In the genomic region with DNA sequence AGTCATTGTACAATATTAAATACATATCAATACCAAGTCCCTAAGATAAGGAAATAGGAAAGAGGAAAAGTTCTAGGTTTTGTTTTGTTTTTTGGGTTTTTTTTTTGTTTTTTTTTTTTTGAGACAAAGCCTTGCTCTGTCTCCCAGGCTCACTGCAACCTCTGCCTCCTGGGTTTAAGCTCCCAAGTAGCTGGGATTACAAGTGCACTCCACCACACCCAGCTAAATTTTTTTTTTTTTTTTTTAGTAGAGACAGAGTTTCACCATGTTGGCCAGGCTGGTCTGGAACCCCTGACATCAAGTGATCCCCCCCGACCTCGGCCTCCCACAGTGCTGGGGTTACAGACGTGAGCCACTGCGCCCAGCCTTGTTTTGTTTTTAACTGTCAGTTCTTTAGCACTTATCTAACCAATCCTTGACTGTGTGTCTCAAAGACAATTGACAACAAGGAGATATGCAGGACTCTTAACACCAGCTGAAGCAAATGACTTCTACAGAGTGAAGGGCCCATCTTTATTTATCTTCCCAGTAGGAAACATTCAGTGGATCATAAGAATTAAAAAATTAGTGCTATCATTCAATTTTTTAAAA, we compare ENCODE assay signal across 26 cellular contexts.
A peak's percentile ranks its signal among the peaks of the same experiment; 100 is the strongest.
DNase-seq lines count a peak whose midpoint lies in the region; ATAC-seq, FAIRE-seq and TF ChIP-seq lines count a peak whose summit lies in the region.
"Had no signal": no experiment of that assay in that cellular context is flagged by ENCODE, and none has a peak within 500 bp of the region (broad histone marks: within the 10 kb centered on the region; RNA-seq: fewer than 3 reads in every experiment).

No MANE protein-coding gene starts in this region.

- BruUV-seq in K562 (replicated peaks; lab: Mats Ljungman, UMichigan) (no TSS peak), PC-9 (replicated peaks; lab: Mats Ljungman, UMichigan) (no TSS peak)

- H2BK5ac ChIP-seq in mesendoderm (ENCODE audit: low read length) = no peak overlapping the region

- peak; percentile 54 for FAIRE-seq in K562 (lab: Jason Lieb, UNC)
- FAIRE-seq: A204.1, G401.6, GM12891, GM19239 had no signal

- H3K79me1 ChIP-seq in mesendoderm (ENCODE audit: low read length) = no peaks in the 10 kb centered on the region

- no peak for TF ChIP-seq POLR2A in K562 (conservative IDR thresholded peaks at IDR 0.05)
- no peak for TF ChIP-seq POLR2A in esophagus muscularis mucosa (IDR thresholded peaks at IDR 0.05; ENCODE audit: low read depth)

- DNase-seq in natural killer cell treated with Interleukin-12 subunit alpha and Interleukin-12 subunit beta and Interleukin-15 and Interleukin-18, amount 100 ng/mL, for 72 hours (ENCODE audit: low spot score) = peak; percentile 59
- no peak for DNase-seq in natural killer cell
- DNase-seq in K562 (ENCODE audit: extremely low read depth in 1 of 4, low spot score in 3 of 4) = peak in 2 of 4 experiments; percentile 55 to 78
- peak; percentile 77 for DNase-seq in esophagus muscularis mucosa (ENCODE audit: extremely low spot score)
- DNase-seq in mesendoderm = peak; percentile 49
- no peak for DNase-seq in T-helper 1 cell
- DNase-seq in PC-9 = no peak
- DNase-seq: 8988T; ACHN; BE2C; C1 segment of cervical spinal cord; CD4-positive, alpha-beta memory T cell; CD4-positive, CD25-positive, alpha-beta regulatory T cell; CD8-positive, alpha-beta memory T cell; COR-L47; DMS 273 treated with DMSO at 0.1 percent for 48 hours; DMS153; DMS79 treated with DMSO at 0.1 percent for 48 hours; GF-D8 had no signal

- H3K27ac Mint-ChIP-seq in natural killer cell treated with Interleukin-12 subunit alpha and Interleukin-12 subunit beta and Interleukin-15 and Interleukin-18, amount 100 ng/mL, for 72 hours = no peak overlapping the region
- H3K27ac Mint-ChIP-seq in natural killer cell = no peak overlapping the region
- H3K27ac Mint-ChIP-seq: CD14-positive monocyte; CD4-positive, alpha-beta memory T cell; CD8-positive, alpha-beta memory T cell had no signal

- H3K4me1 Mint-ChIP-seq in natural killer cell treated with Interleukin-12 subunit alpha and Interleukin-12 subunit beta and Interleukin-15 and Interleukin-18, amount 100 ng/mL, for 72 hours (ENCODE audit: low read depth in 2 of 2) = no peaks in the 10 kb centered on the region
- H3K4me1 Mint-ChIP-seq in natural killer cell = peaks cover 0 to 6% of the 10 kb centered on the region in 2 donors
- H3K4me1 Mint-ChIP-seq: CD4-positive, alpha-beta memory T cell; CD4-positive, CD25-positive, alpha-beta regulatory T cell; CD8-positive, alpha-beta memory T cell had no signal

- H3K27me3 ChIP-seq in K562 (ENCODE audit: control insufficient read depth in 2 of 2, insufficient read depth in 2 of 2, low read length in 2 of 2) (no peaks in the 10 kb centered on the region), esophagus muscularis mucosa (no peaks in the 10 kb centered on the region), mesendoderm (ENCODE audit: insufficient read depth, low read length, poor library complexity) (no peaks in the 10 kb centered on the region), PC-9 (ENCODE audit: insufficient read depth, low read depth) (no peaks in the 10 kb centered on the region)
- H3K27me3 ChIP-seq: BE2C, BLaER1 had no signal

- no peaks in the 10 kb centered on the region for H3K9me1 ChIP-seq in K562 (ENCODE audit: control insufficient read depth, insufficient read depth, low read length)

- H3K4me1 ChIP-seq in K562 (replicated peaks in 1 of 2; ENCODE audit: control insufficient read depth in 2 of 2, insufficient read depth in 2 of 2, low read length in 2 of 2) = peaks cover 6 to 17% of the 10 kb centered on the region in 2 experiments; a peak in 3 of 5 replicates
- H3K4me1 ChIP-seq in esophagus muscularis mucosa = peaks cover 0 to 27% (median 14%) of the 10 kb centered on the region in 4 donors
- no peaks in the 10 kb centered on the region for H3K4me1 ChIP-seq in mesendoderm (ENCODE audit: control insufficient read depth, low read depth, low read length)
- peaks cover 30% of the 10 kb centered on the region for H3K4me1 ChIP-seq in PC-9 (replicated peaks; ENCODE audit: insufficient read depth)
- H3K4me1 ChIP-seq: BE2C, BLaER1 had no signal

- H3K9ac ChIP-seq in K562 (ENCODE audit: insufficient read depth in 1 of 2, low read depth in 2 of 2, low read length in 2 of 2) (peak overlapping the region in 1 of 2 experiments; percentile 10; a peak in 1 of 4 replicates), mesendoderm (ENCODE audit: low read length) (no peak overlapping the region)
- H3K9ac ChIP-seq: BLaER1 had no signal

- H3K36me3 ChIP-seq in K562 (ENCODE audit: control insufficient read depth, insufficient read depth, low read length) (no peaks in the 10 kb centered on the region), esophagus muscularis mucosa (no peaks in the 10 kb centered on the region), mesendoderm (ENCODE audit: control insufficient read depth, insufficient read depth, low read length) (no peaks in the 10 kb centered on the region), PC-9 (ENCODE audit: low read depth) (no peaks in the 10 kb centered on the region)
- H3K36me3 ChIP-seq: BE2C, BLaER1 had no signal

- no peak overlapping the region for H3K4me3 Mint-ChIP-seq in natural killer cell treated with Interleukin-12 subunit alpha and Interleukin-12 subunit beta and Interleukin-15 and Interleukin-18, amount 100 ng/mL, for 72 hours
- H3K4me3 Mint-ChIP-seq in natural killer cell = no peak overlapping the region
- H3K4me3 Mint-ChIP-seq: CD14-positive monocyte; CD4-positive, alpha-beta memory T cell; CD4-positive, CD25-positive, alpha-beta regulatory T cell; CD8-positive, alpha-beta memory T cell had no signal

- TF ChIP-seq EP300 in K562 (IDR thresholded peaks at IDR 0.05; ENCODE audit: low read length) (no peak; the same call in 1 of the 2 replicates), esophagus muscularis mucosa (IDR thresholded peaks at IDR 0.05) (no peak)

- H3K9me3 ChIP-seq in K562 (replicated peaks; ENCODE audit: control insufficient read depth, insufficient read depth, low read depth, low read length) (no peaks in the 10 kb centered on the region), esophagus muscularis mucosa (no peaks in the 10 kb centered on the region), PC-9 (ENCODE audit: insufficient read depth, low read depth) (no peaks in the 10 kb centered on the region)
- H3K9me3 ChIP-seq: BE2C, BLaER1 had no signal

- intact Hi-C loops in natural killer cell (cut with micrococcal nuclease) (no loop called here), K562 (cut with micrococcal nuclease) (no loop called here), esophagus muscularis mucosa (cut with DNase I) (no loop called here), PC-9 (cut with micrococcal nuclease; ENCODE audit: unreplicated experiment) (no loop called here)

- POLR2A ChIA-PET in K562 (lab: Yijun Ruan, JAX) = interaction anchor here (0.6 to 2.3 kb wide), 5 partner anchors 7 to 29 kb away, joined by 3 to 20 read pairs (median 5); no protein-coding TSS in a partner anchor
- POLR2A ChIA-PET in PC-9 (lab: Charles Lee; ENCODE audit: unreplicated experiment) = no interaction called here

- no peak overlapping the region for H2BK120ac ChIP-seq in mesendoderm (ENCODE audit: low read depth, low read length)

- H4K20me1 ChIP-seq in K562 (replicated peaks; ENCODE audit: control insufficient read depth, insufficient read depth, low read length) = no peaks in the 10 kb centered on the region
- H4K20me1 ChIP-seq in PC-9 (ENCODE audit: insufficient read depth) = no peaks in the 10 kb centered on the region
- H4K20me1 ChIP-seq: BLaER1 had no signal

- no peak overlapping the region for H3K4ac ChIP-seq in mesendoderm (ENCODE audit: low read depth, low read length)

- peaks cover 25% of the 10 kb centered on the region for H3F3A ChIP-seq in PC-9 (ENCODE audit: insufficient read depth, low read depth)

- no peaks in the 10 kb centered on the region for H3K36me3 Mint-ChIP-seq in natural killer cell treated with Interleukin-12 subunit alpha and Interleukin-12 subunit beta and Interleukin-15 and Interleukin-18, amount 100 ng/mL, for 72 hours
- H3K36me3 Mint-ChIP-seq in natural killer cell = no peaks in the 10 kb centered on the region
- H3K36me3 Mint-ChIP-seq: CD14-positive monocyte; CD4-positive, alpha-beta memory T cell; CD4-positive, CD25-positive, alpha-beta regulatory T cell; CD8-positive, alpha-beta memory T cell had no signal

- H3K27me3 Mint-ChIP-seq in natural killer cell treated with Interleukin-12 subunit alpha and Interleukin-12 subunit beta and Interleukin-15 and Interleukin-18, amount 100 ng/mL, for 72 hours = peaks cover 0 to 2% of the 10 kb centered on the region in 2 donors
- H3K27me3 Mint-ChIP-seq in natural killer cell (ENCODE audit: low read depth in 2 of 2) = peaks cover 0 to 5% of the 10 kb centered on the region in 2 donors
- H3K27me3 Mint-ChIP-seq: CD4-positive, alpha-beta memory T cell had no signal

- no peak overlapping the region for H3K18ac ChIP-seq in mesendoderm (ENCODE audit: low read length)

- CTCF ChIA-PET in K562 (lab: Yijun Ruan, JAX; ENCODE audit: low intra/inter-chr PET ratio) (no interaction called here), PC-9 (lab: Charles Lee) (no interaction called here)

- H3K4me2 ChIP-seq in K562 (ENCODE audit: insufficient read depth, low read length) = no peak overlapping the region; the same call in 1 of the 2 replicates
- no peak overlapping the region for H3K4me2 ChIP-seq in mesendoderm (ENCODE audit: low read length)
- no peak overlapping the region for H3K4me2 ChIP-seq in PC-9
- H3K4me2 ChIP-seq: BLaER1 had no signal

- H3K9me2 ChIP-seq in PC-9 (ENCODE audit: insufficient read depth) = no peaks in the 10 kb centered on the region

- TF ChIP-seq RAD21 in K562 (CRISPR knock-in tag; conservative IDR thresholded peaks at IDR 0.05 in 1 of 2, IDR thresholded peaks at IDR 0.05 in 1 of 2) = no peak

- no peak overlapping the region for H2BK15ac ChIP-seq in mesendoderm (replicated peaks; ENCODE audit: low read depth)

- no peak overlapping the region for H4K8ac ChIP-seq in mesendoderm (ENCODE audit: low read depth, low read length)

- no peaks in the 10 kb centered on the region for H3K9me3 Mint-ChIP-seq in natural killer cell treated with Interleukin-12 subunit alpha and Interleukin-12 subunit beta and Interleukin-15 and Interleukin-18, amount 100 ng/mL, for 72 hours
- H3K9me3 Mint-ChIP-seq in natural killer cell = no peaks in the 10 kb centered on the region
- H3K9me3 Mint-ChIP-seq: CD4-positive, alpha-beta memory T cell; CD4-positive, CD25-positive, alpha-beta regulatory T cell; CD8-positive, alpha-beta memory T cell had no signal

- H2AFZ ChIP-seq in K562 (ENCODE audit: low read depth, low read length) (peak overlapping the region; percentile 52), PC-9 (no peak overlapping the region)

- peak overlapping the region; percentile 57; the same call in 2 of the 3 replicates for H3K27ac ChIP-seq in K562 (ENCODE audit: extremely low read depth, low read depth, low read length)
- no peak overlapping the region for H3K27ac ChIP-seq in esophagus muscularis mucosa (replicated peaks in 1 of 4)
- H3K27ac ChIP-seq in mesendoderm (ENCODE audit: low read depth, low read length) = no peak overlapping the region
- H3K27ac ChIP-seq in PC-9 = no peak overlapping the region
- H3K27ac ChIP-seq: BLaER1 had no signal

- H3K23ac ChIP-seq in mesendoderm (ENCODE audit: low read length) = no peak overlapping the region

- no peak for TF ChIP-seq CTCF in natural killer cell (IDR thresholded peaks at IDR 0.05)
- no peak for TF ChIP-seq CTCF in K562 (IDR thresholded peaks at IDR 0.05 in 2 of 3, conservative IDR thresholded peaks at IDR 0.05 in 1 of 3; ENCODE audit: insufficient read depth in 2 of 3, low read depth in 1 of 3, low read length in 3 of 3)
- no peak for TF ChIP-seq CTCF in esophagus muscularis mucosa (IDR thresholded peaks at IDR 0.05)
- no peak for TF ChIP-seq CTCF in PC-9 (conservative IDR thresholded peaks at IDR 0.05)

- no peak overlapping the region for H3K56ac ChIP-seq in mesendoderm (ENCODE audit: low read length)

- H2AK5ac ChIP-seq in mesendoderm (ENCODE audit: low read length) = no peak overlapping the region

- ATAC-seq in natural killer cell treated with Interleukin-12 subunit alpha and Interleukin-12 subunit beta and Interleukin-15 and Interleukin-18, amount 100 ng/mL, for 72 hours = no peak
- ATAC-seq in natural killer cell (no peak), K562 (peak; percentile 82), GM19351 (IDR thresholded peaks at IDR 0.05; ENCODE audit: unreplicated experiment) (no peak)

- in situ Hi-C loops in K562 (cut with MboI) = no loop called here

- no peak overlapping the region for H3K4me3 ChIP-seq in K562
- no peak overlapping the region for H3K4me3 ChIP-seq in esophagus muscularis mucosa
- H3K4me3 ChIP-seq in mesendoderm (ENCODE audit: low read length) = no peak overlapping the region
- no peak overlapping the region for H3K4me3 ChIP-seq in PC-9
- H3K4me3 ChIP-seq: BLaER1 had no signal

- WGBS in K562 (ENCODE audit: insufficient coverage, low coverage, missing lambda C conversion rate) = 3% methylated on average over 4 of the region's 4 CpGs
- 87% methylated on average over 4 of the region's 4 CpGs for WGBS in esophagus muscularis mucosa
- no CpG with 5 or more reads among the region's 4 CpGs for WGBS in mesendoderm (ENCODE audit: extremely low coverage, insufficient coverage, low lambda C conversion rate)

- H3K79me2 ChIP-seq in K562 (ENCODE audit: control insufficient read depth, insufficient read depth, low read length) (no peaks in the 10 kb centered on the region), mesendoderm (ENCODE audit: control insufficient read depth, insufficient read depth, low read length) (no peaks in the 10 kb centered on the region), PC-9 (ENCODE audit: low read depth) (no peaks in the 10 kb centered on the region)

- H4K5ac ChIP-seq in mesendoderm (ENCODE audit: low read length) = no peak overlapping the region

Comparison
In these comparisons a context has a peak if more than half of its experiments do, and no peak if none do; other contexts are left out.
1. DNase-seq: peak in natural killer cell treated with Interleukin-12 subunit alpha and Interleukin-12 subunit beta and Interleukin-15 and Interleukin-18, amount 100 ng/mL, for 72 hours (single experiment), esophagus muscularis mucosa (single experiment) and mesendoderm (single experiment); none in natural killer cell (single experiment), T-helper 1 cell (0 of 5) and PC-9 (0 of 2).